In genomic region chr9:123455187-123455586, GRCh38 we compare ENCODE assay signal across 21 cellular contexts.
A peak's percentile ranks its signal among the peaks of the same experiment; 100 is the strongest.
DNase-seq lines count a peak whose midpoint lies in the region; ATAC-seq and TF ChIP-seq lines count a peak whose summit lies in the region.
"Had no signal": no experiment of that assay in that cellular context is flagged by ENCODE, and none has a peak within 500 bp of the region (broad histone marks: within the 10 kb centered on the region; RNA-seq: fewer than 3 reads in every experiment).

No MANE protein-coding gene starts in this region.

- CTCF ChIA-PET in HCT116 (lab: Charles Lee), result no interaction called here

- H3K27me3 ChIP-seq in HCT116 (ENCODE audit: insufficient read depth, low read length) (no peaks in the 10 kb centered on the region), transverse colon (no peaks in the 10 kb centered on the region), esophagus squamous epithelium (no peaks in the 10 kb centered on the region)
- H3K27me3 ChIP-seq: SJSA1 had no signal

- no peak overlapping the region for H3K27ac ChIP-seq in HCT116 (ENCODE audit: low read depth, low read length)
- peak overlapping the region; percentile 77 to 82 (median 82) for H3K27ac ChIP-seq in transverse colon
- no peak overlapping the region for H3K27ac ChIP-seq in esophagus squamous epithelium
- H3K27ac ChIP-seq: SJSA1 had no signal

- no peaks in the 10 kb centered on the region for H3K79me2 ChIP-seq in HCT116 (ENCODE audit: insufficient read depth, low read length)

- peaks cover 9% of the 10 kb centered on the region for H3K27me3 Mint-ChIP-seq in glutamatergic neuron (ENCODE audit: unreplicated experiment)
- H3K27me3 Mint-ChIP-seq in nephron progenitor cell (ENCODE audit: low read depth, poor library complexity), result peaks cover 5% of the 10 kb centered on the region

- H3K9me3 ChIP-seq in HCT116 (ENCODE audit: control insufficient read depth in 1 of 2, insufficient read depth in 1 of 2, low read depth in 1 of 2, low read length in 2 of 2) (no peaks in the 10 kb centered on the region), transverse colon (no peaks in the 10 kb centered on the region), esophagus squamous epithelium (no peaks in the 10 kb centered on the region)
- H3K9me3 ChIP-seq: SJSA1 had no signal

- peaks cover 2% of the 10 kb centered on the region for H3K9me3 Mint-ChIP-seq in glutamatergic neuron (ENCODE audit: unreplicated experiment)
- no peaks in the 10 kb centered on the region for H3K9me3 Mint-ChIP-seq in nephron progenitor cell
- H3K9me3 Mint-ChIP-seq: CD14-positive monocyte had no signal

- peaks cover 35% of the 10 kb centered on the region for H3K4me1 Mint-ChIP-seq in glutamatergic neuron (ENCODE audit: low read depth, unreplicated experiment)
- peaks cover 37% of the 10 kb centered on the region for H3K4me1 Mint-ChIP-seq in nephron progenitor cell

- TSS peak; percentile 10 for BruUV-seq in HCT116 (replicated peaks; lab: Mats Ljungman, UMichigan)

- DNase-seq in HCT116 (ENCODE audit: low read depth, low spot score) (no peak), glutamatergic neuron (peak; percentile 33), nephron progenitor cell (no peak), transverse colon (peak; percentile 37), left ventricle myocardium superior (no peak), esophagus squamous epithelium (lab: John Stamatoyannopoulos, UW) (no peak), NCI-H1417 (lab: John Stamatoyannopoulos, UW) (no peak)
- DNase-seq: DMS53; GDM1; GOT3; HCEC 1CT; KG1; NCI-H1092 treated with DMSO at 0.1 percent for 48 hours; NCI-H2029 treated with DMSO at 0.1 percent for 48 hours; NCI-H226; NCI-H524; NCI-H774; NK-92 treated with Interleukin-12 subunit alpha and Interleukin-12 subunit beta, amount 100 ng/mL, for 24 hours had no signal

- no peak overlapping the region for H3K9ac ChIP-seq in HCT116 (ENCODE audit: low read length)

- no peak overlapping the region for H3K4me3 ChIP-seq in HCT116 (replicated peaks in 1 of 2; ENCODE audit: low read depth in 1 of 2, low read length in 2 of 2)
- H3K4me3 ChIP-seq in transverse colon, result no peak overlapping the region
- H3K4me3 ChIP-seq in esophagus squamous epithelium, result no peak overlapping the region
- H3K4me3 ChIP-seq: SJSA1 had no signal

- H3K4me1 ChIP-seq in HCT116 (ENCODE audit: control insufficient read depth in 1 of 2, insufficient read depth in 2 of 2, low read length in 2 of 2) (no peaks in the 10 kb centered on the region), transverse colon (peaks cover 3 to 60% (median 32%) of the 10 kb centered on the region in 4 donors), esophagus squamous epithelium (no peaks in the 10 kb centered on the region)
- H3K4me1 ChIP-seq: SJSA1 had no signal

- H3K27ac Mint-ChIP-seq in glutamatergic neuron (ENCODE audit: unreplicated experiment) (no peak overlapping the region), nephron progenitor cell (peak overlapping the region; percentile 28)
- H3K27ac Mint-ChIP-seq: CD14-positive monocyte had no signal

- POLR2A ChIA-PET in HCT116 (lab: Charles Lee), result no interaction called here

- H3K36me3 Mint-ChIP-seq in glutamatergic neuron (ENCODE audit: unreplicated experiment) (no peaks in the 10 kb centered on the region), nephron progenitor cell (ENCODE audit: low read depth) (peaks cover 26% of the 10 kb centered on the region)

- no peak for TF ChIP-seq CTCF in HCT116 (IDR thresholded peaks at IDR 0.05 in 2 of 3, conservative IDR thresholded peaks at IDR 0.05 in 1 of 3; ENCODE audit: borderline replicate concordance in 1 of 3, insufficient read depth in 1 of 3, low read depth in 2 of 3, low read length in 2 of 3)
- no peak for TF ChIP-seq CTCF in glutamatergic neuron (IDR thresholded peaks at IDR 0.05; ENCODE audit: partially characterized antibody, unreplicated experiment)
- no peak for TF ChIP-seq CTCF in nephron progenitor cell (IDR thresholded peaks at IDR 0.05)
- TF ChIP-seq CTCF in transverse colon (IDR thresholded peaks at IDR 0.05), result no peak
- no peak for TF ChIP-seq CTCF in esophagus squamous epithelium (IDR thresholded peaks at IDR 0.05)

- no peak for TF ChIP-seq EP300 in transverse colon (IDR thresholded peaks at IDR 0.05; ENCODE audit: low read depth)

- RAD21 ChIA-PET in HCT116 (lab: Charles Lee; ENCODE audit: low non-redundant PET in 1 of 2, low total read pairs in 2 of 2, uncharacterized antibody in 2 of 2, unreplicated experiment in 2 of 2), result no interaction called here

- no peak for ATAC-seq in HCT116
- ATAC-seq in left ventricle myocardium superior, result no peak
- ATAC-seq: Panc1 had no signal

- no peak overlapping the region for H3K4me3 Mint-ChIP-seq in glutamatergic neuron (ENCODE audit: unreplicated experiment)
- H3K4me3 Mint-ChIP-seq in nephron progenitor cell, result no peak overlapping the region
- H3K4me3 Mint-ChIP-seq: CD14-positive monocyte had no signal

- no peak overlapping the region for H2AFZ ChIP-seq in HCT116 (ENCODE audit: low read depth, low read length, poor library complexity, severe bottlenecking)

- H3K36me3 ChIP-seq in HCT116 (ENCODE audit: control insufficient read depth in 1 of 2, insufficient read depth in 2 of 2, low read length in 2 of 2) (no peaks in the 10 kb centered on the region), transverse colon (peaks cover 0 to 20% (median 0%) of the 10 kb centered on the region in 4 donors), esophagus squamous epithelium (peaks cover 0 to 43% (median 6%) of the 10 kb centered on the region in 3 donors)
- H3K36me3 ChIP-seq: SJSA1 had no signal

- H4K20me1 ChIP-seq in HCT116 (ENCODE audit: insufficient read depth), result no peaks in the 10 kb centered on the region

- TF ChIP-seq POLR2A in HCT116 (IDR thresholded peaks at IDR 0.05; ENCODE audit: borderline replicate concordance, extremely low read depth, insufficient read depth, insufficient read length) (no peak), transverse colon (IDR thresholded peaks at IDR 0.05) (no peak), esophagus squamous epithelium (IDR thresholded peaks at IDR 0.05) (no peak)

- in situ Hi-C loops in transverse colon (cut with MboI; ENCODE audit: low pct_ligation_motif_present in 1 of 4, low pct_unique_long_range_greater_than_20kb in 1 of 4, low sequenced_read_pairs in 3 of 4), result no loop called here

- 71% methylated on average over 13 of the region's 13 CpGs; no CpG with 5 or more reads in 1 of the 2 donors for WGBS in transverse colon (ENCODE audit: low coverage in 1 of 2), 2 donors
- 92 to 94% methylated on average over 9 to 13 of the region's 13 CpGs for WGBS in esophagus squamous epithelium, 2 donors

- no peaks in the 10 kb centered on the region for H3K9me2 ChIP-seq in HCT116 (ENCODE audit: insufficient read depth)

- H3K4me2 ChIP-seq in HCT116 (ENCODE audit: low read length), result no peak overlapping the region

- TF ChIP-seq RAD21 in HCT116 (IDR thresholded peaks at IDR 0.05; ENCODE audit: low read depth), result no peak

- intact Hi-C loops in HCT116 (cut with micrococcal nuclease) (no loop called here), transverse colon (cut with DNase I; ENCODE audit: low total_unique reads) (no loop called here), left ventricle myocardium superior (cut with micrococcal nuclease) (no loop called here), esophagus squamous epithelium (cut with DNase I) (no loop called here)

TF ChIP-seq in HCT116, 20 proteins besides CTCF, POLR2A, EP300 and RAD21 (continues in another document):
- no peak for TF ChIP-seq ZBTB33 (IDR thresholded peaks at IDR 0.05; ENCODE audit: extremely low read depth, insufficient replicate concordance, low read length)
- no peak for TF ChIP-seq YY1 (IDR thresholded peaks at IDR 0.05; ENCODE audit: extremely low read depth, insufficient replicate concordance, low read depth, low read length)
- TF ChIP-seq ZFX (IDR thresholded peaks at IDR 0.05), result no peak
- TF ChIP-seq CEBPB (IDR thresholded peaks at IDR 0.05; ENCODE audit: low read depth), result no peak
- TF ChIP-seq ATF3 (IDR thresholded peaks at IDR 0.05), result no peak

Comparison
In these comparisons a context has a peak if more than half of its experiments do, and no peak if none do; other contexts are left out.
1. DNase-seq: peak in glutamatergic neuron (single experiment) and transverse colon (single experiment); none in HCT116 (single experiment), nephron progenitor cell (single experiment), left ventricle myocardium superior (single experiment), esophagus squamous epithelium (single experiment) and NCI-H1417 (0 of 3).
2. H3K27ac ChIP-seq: peak in transverse colon (4 of 4); none in HCT116 (single experiment) and esophagus squamous epithelium (0 of 4).